In the genomic region with DNA sequence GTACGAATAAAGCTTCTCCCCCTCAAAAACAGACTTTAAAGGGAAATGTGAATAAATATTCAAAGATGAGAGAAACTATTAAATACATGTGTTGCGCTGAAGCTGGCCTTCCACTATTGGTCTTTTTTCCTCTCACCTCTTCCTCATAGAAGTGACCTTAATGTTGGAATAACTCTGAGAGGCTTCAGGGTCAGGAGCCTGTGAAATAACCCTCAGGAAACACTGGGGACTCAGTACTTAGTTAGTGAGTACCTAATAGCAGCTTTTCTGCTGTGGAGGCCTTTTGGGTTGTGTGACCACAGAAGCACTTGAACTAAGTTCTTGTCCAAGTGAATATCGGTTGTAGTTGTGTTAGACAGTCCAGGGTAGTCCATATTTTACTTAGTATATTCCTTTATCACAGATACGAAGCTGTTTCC, we compare ENCODE assay signal across 7 cellular contexts. TPM values are rescaled to one million over a fixed set of nuclear protein-coding genes. Genes with fewer than 3 reads are reported as not detected.
DNase-seq lines count a peak whose midpoint lies in the region; ATAC-seq and TF ChIP-seq lines count a peak whose summit lies in the region.

No MANE protein-coding gene starts in this region.

- H3K36me3 Mint-ChIP-seq in GM23338 (ENCODE audit: low read depth) (no peaks in the 10 kb centered on the region; the same call in 2 of the 3 replicates), endodermal cell (ENCODE audit: low read depth) (peaks cover 7% of the 10 kb centered on the region), osteocyte (ENCODE audit: unreplicated experiment) (peaks cover 2% of the 10 kb centered on the region)

- H3K9ac ChIP-seq in endodermal cell (ENCODE audit: extremely low read depth, low read length, poor library complexity, severe bottlenecking): no peak overlapping the region

- H3F3A ChIP-seq in GM23338 (replicated peaks; ENCODE audit: low read depth): no peaks in the 10 kb centered on the region

- H4K20me1 ChIP-seq in GM23338 (replicated peaks; ENCODE audit: insufficient read depth): no peaks in the 10 kb centered on the region; the same call in 1 of the 2 replicates

- WGBS in endodermal cell (ENCODE audit: insufficient coverage in 1 of 2, insufficient read length in 1 of 2), 2 experiments: 82 to 100% methylated on average over 2 to 3 of the region's 4 CpGs

- peak overlapping the region; percentile 35; the same call in 1 of the 2 replicates for H2AFZ ChIP-seq in GM23338

- H3K9me2 ChIP-seq in GM23338 (ENCODE audit: insufficient read depth): no peaks in the 10 kb centered on the region

- peaks cover 18% of the 10 kb centered on the region for H3K4me1 ChIP-seq in GM23338 (ENCODE audit: insufficient read depth)
- peaks cover 3% of the 10 kb centered on the region for H3K4me1 ChIP-seq in endodermal cell (ENCODE audit: control insufficient read depth, insufficient read depth, low read length)

- H3K27ac ChIP-seq in GM23338 (ENCODE audit: low read depth): peak overlapping the region; percentile 61
- peak overlapping the region; percentile 9 for H3K27ac ChIP-seq in endodermal cell (ENCODE audit: low read depth, low read length)

- peak; percentile 5 for DNase-seq in GM23338 (ENCODE audit: low spot score)
- DNase-seq in RKO (ENCODE audit: low spot score): peak; percentile 35
- no peak for DNase-seq in endodermal cell
- DNase-seq in osteocyte (ENCODE audit: extremely low spot score, unreplicated experiment): no peak
- DNase-seq in EL: no peak

- no peaks in the 10 kb centered on the region for H3K9me3 Mint-ChIP-seq in GM23338
- no peaks in the 10 kb centered on the region for H3K9me3 Mint-ChIP-seq in endodermal cell
- no peaks in the 10 kb centered on the region for H3K9me3 Mint-ChIP-seq in osteocyte (ENCODE audit: unreplicated experiment)

- H3K9me3 ChIP-seq in endodermal cell (ENCODE audit: control insufficient read depth, low read length): no peaks in the 10 kb centered on the region

- no peak for TF ChIP-seq CTCF in GM23338 (conservative IDR thresholded peaks at IDR 0.05; ENCODE audit: low read depth in 2 of 2)
- TF ChIP-seq CTCF in endodermal cell (conservative IDR thresholded peaks at IDR 0.05): no peak
- no peak for TF ChIP-seq CTCF in osteocyte (IDR thresholded peaks at IDR 0.05)

- H3K36me3 ChIP-seq in GM23338 (ENCODE audit: insufficient read depth): no peaks in the 10 kb centered on the region
- H3K36me3 ChIP-seq in endodermal cell (ENCODE audit: control insufficient read depth, insufficient read depth, low read length): peaks cover 6% of the 10 kb centered on the region

- H3K4me2 ChIP-seq in GM23338: peak overlapping the region; percentile 76

- peak overlapping the region; percentile 99 for H3K27ac Mint-ChIP-seq in GM23338
- H3K27ac Mint-ChIP-seq in endodermal cell: peak overlapping the region; percentile 98
- peak overlapping the region; percentile 99 for H3K27ac Mint-ChIP-seq in osteocyte (ENCODE audit: unreplicated experiment)

- H3K79me2 ChIP-seq in GM23338 (replicated peaks; ENCODE audit: insufficient read depth): peaks cover 39% of the 10 kb centered on the region

- no peaks in the 10 kb centered on the region for H3K27me3 Mint-ChIP-seq in GM23338 (ENCODE audit: insufficient read depth, low read depth, poor library complexity)
- H3K27me3 Mint-ChIP-seq in endodermal cell (ENCODE audit: insufficient read depth): peaks cover 9% of the 10 kb centered on the region
- peaks cover 14% of the 10 kb centered on the region for H3K27me3 Mint-ChIP-seq in osteocyte (ENCODE audit: unreplicated experiment)

- H3K4me1 Mint-ChIP-seq in GM23338 (peaks cover 21% of the 10 kb centered on the region), endodermal cell (peaks cover 19% of the 10 kb centered on the region), osteocyte (ENCODE audit: unreplicated experiment) (peaks cover 30% of the 10 kb centered on the region)

- H3K27me3 ChIP-seq in GM23338 (ENCODE audit: insufficient read depth): no peaks in the 10 kb centered on the region
- H3K27me3 ChIP-seq in endodermal cell (ENCODE audit: control insufficient read depth, insufficient read depth, low read length, poor library complexity, severe bottlenecking): peaks cover 4% of the 10 kb centered on the region

- ATAC-seq in GM23338 (no peak), GM21447 (IDR thresholded peaks at IDR 0.05; ENCODE audit: unreplicated experiment) (no peak), GM18498 (IDR thresholded peaks at IDR 0.05; ENCODE audit: unreplicated experiment) (no peak)

- peak overlapping the region; percentile 85 for H3K4me3 ChIP-seq in GM23338
- peak overlapping the region; percentile 95 for H3K4me3 ChIP-seq in endodermal cell (ENCODE audit: low read length)

- peak overlapping the region; percentile 88 for H3K4me3 Mint-ChIP-seq in GM23338
- peak overlapping the region; percentile 95 for H3K4me3 Mint-ChIP-seq in endodermal cell
- peak overlapping the region; percentile 99 for H3K4me3 Mint-ChIP-seq in osteocyte (ENCODE audit: unreplicated experiment)

TF ChIP-seq in GM23338, 12 proteins besides CTCF, POLR2A, EP300 and RAD21 (continues in another document):
- TF ChIP-seq NANOG (IDR thresholded peaks at IDR 0.05; ENCODE audit: borderline replicate concordance) (no peak), REST (IDR thresholded peaks at IDR 0.05; ENCODE audit: unreplicated experiment) (no peak), STAT1 (IDR thresholded peaks at IDR 0.05; ENCODE audit: unreplicated experiment) (no peak)

RNA-seq across cellular contexts. Expression of gene SHPRH, which starts 0.8 kb away (rescaled TPM):
- total RNA-seq in GM23338 (2014; rRNA removed; shearing (Covaris generic)): 33.0 and 35.6 TPM in 2 replicates
- 25.5 and 39.0 TPM in 2 replicates for polyA plus RNA-seq in GM23338 (2016; fragmentation: Nextera tagmentation; extraction: Ambion mirVana)
- total RNA-seq in endodermal cell (10 to 100 TPM; 32.1 to 32.4 TPM), osteocyte (19.7 and 19.9 TPM in 2 replicates)
- 20.3 TPM for polyA plus RNA-seq in endodermal cell (2013, experiment 1 of 2)
- 20.0 TPM for polyA plus RNA-seq in endodermal cell (2013, experiment 2 of 2)

Comparison
In these comparisons a context has a peak if more than half of its experiments do, and no peak if none do; other contexts are left out.
1. DNase-seq: peak in GM23338 (single experiment) and RKO (single experiment); none in endodermal cell (single experiment), osteocyte (single experiment) and EL (single experiment).
2. Peak in every context shown above with its lines, with median percentiles within 50 percentile points of each other: H3K27ac Mint-ChIP-seq and H3K4me3 Mint-ChIP-seq.